In the genomic region with DNA sequence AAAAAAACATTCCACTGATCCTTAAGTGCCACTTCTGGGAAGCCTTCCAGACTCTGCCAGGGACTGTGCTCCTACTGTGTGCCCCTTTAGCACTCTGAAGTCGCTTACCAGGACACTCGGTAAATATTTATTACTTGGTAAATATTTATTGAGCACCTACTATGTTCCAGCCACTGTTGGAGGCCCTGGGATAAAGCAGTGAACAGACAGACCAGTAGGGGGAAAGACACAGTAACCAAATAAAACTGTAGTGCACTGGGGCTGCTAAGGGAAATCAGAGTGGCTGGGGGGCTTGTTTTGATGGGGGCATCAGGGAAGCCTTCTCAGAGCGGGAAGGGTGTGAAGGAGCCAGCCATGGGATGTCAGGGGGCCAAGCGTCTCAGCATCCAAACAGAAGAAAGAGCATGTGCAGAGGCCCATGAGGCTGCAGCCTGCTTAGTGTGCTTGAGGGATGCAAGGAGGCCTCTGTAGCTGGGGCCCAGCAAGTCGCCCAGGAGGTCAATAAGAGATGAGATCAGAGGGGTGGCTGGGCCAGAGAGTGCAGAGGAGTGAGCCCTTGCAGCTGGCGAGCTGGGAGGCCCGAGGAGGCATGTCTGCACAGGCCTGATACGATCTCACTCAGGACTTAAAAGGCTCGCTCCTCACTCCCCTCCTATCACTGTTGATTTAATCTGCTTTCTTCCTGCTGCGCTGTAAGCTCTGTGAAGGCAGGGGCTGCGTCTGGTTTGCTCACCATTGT, we compare ENCODE assay signal across 12 cellular contexts. TPM values are rescaled to one million over a fixed set of nuclear protein-coding genes. Genes with fewer than 3 reads are reported as not detected.
DNase-seq lines count a peak whose midpoint lies in the region; ATAC-seq and TF ChIP-seq lines count a peak whose summit lies in the region.
"Had no signal": no experiment of that assay in that cellular context is flagged by ENCODE, and none has a peak within 500 bp of the region (broad histone marks: within the 10 kb centered on the region; RNA-seq: fewer than 3 reads in every experiment).

No MANE protein-coding gene starts in this region.

- no peak overlapping the region for H4K12ac ChIP-seq in trophoblast cell (ENCODE audit: low read depth, low read length)

- H3K27me3 ChIP-seq in H7 (ENCODE audit: control insufficient read depth, insufficient read depth, low read length) (no peaks in the 10 kb centered on the region), trophoblast cell (ENCODE audit: insufficient read depth, low read length) (no peaks in the 10 kb centered on the region)
- H3K27me3 ChIP-seq: right lobe of liver had no signal

- H3K27ac Mint-ChIP-seq in naive thymus-derived CD8-positive, alpha-beta T cell: no peak overlapping the region

- peak overlapping the region; percentile 27 for H2BK5ac ChIP-seq in trophoblast cell (ENCODE audit: low read depth, low read length, poor library complexity)

- H3K27ac ChIP-seq in VCaP (peak overlapping the region; percentile 66), trophoblast cell (ENCODE audit: low read depth, low read length) (peak overlapping the region; percentile 55)
- H3K27ac ChIP-seq: right lobe of liver had no signal

- no peaks in the 10 kb centered on the region for H3K9me3 ChIP-seq in trophoblast cell (ENCODE audit: insufficient read depth, low read depth, low read length)
- H3K9me3 ChIP-seq: right lobe of liver had no signal

- no peaks in the 10 kb centered on the region for H3K36me3 ChIP-seq in H7 (replicated peaks; ENCODE audit: control insufficient read depth, insufficient read depth, low read length)
- no peaks in the 10 kb centered on the region for H3K36me3 ChIP-seq in trophoblast cell (ENCODE audit: control insufficient read depth in 1 of 2, insufficient read depth in 2 of 2, low read length in 2 of 2)
- H3K36me3 ChIP-seq: right lobe of liver had no signal

- H3K4me1 ChIP-seq in trophoblast cell (ENCODE audit: control insufficient read depth in 1 of 2, insufficient read depth in 2 of 2, low read length in 2 of 2): peaks cover 11 to 14% of the 10 kb centered on the region in 2 experiments
- H3K4me1 ChIP-seq: right lobe of liver had no signal

- no peak overlapping the region for H2AFZ ChIP-seq in trophoblast cell (ENCODE audit: insufficient read depth, low read length, poor library complexity)

- H3K27me3 Mint-ChIP-seq in naive thymus-derived CD8-positive, alpha-beta T cell: peaks cover 0 to 7% (median 0%) of the 10 kb centered on the region in 5 donors

- DNase-seq in H7 (peak; percentile 42), left cardiac atrium (peak; percentile 33), trophoblast cell (no peak), HCEC 1CT (no peak), T-helper 1 cell (no peak)
- no peak for DNase-seq in naive thymus-derived CD8-positive, alpha-beta T cell
- DNase-seq: activated CD8-positive, alpha-beta memory T cell treated with anti-CD3 and anti-CD28 coated beads for 24 hours; Calu3; NCI-H446; right lobe of liver had no signal

- POLR2A ChIA-PET in naive thymus-derived CD8-positive, alpha-beta T cell (lab: Charles Lee): no interaction called here

- peak overlapping the region; percentile 8 for H3K4me2 ChIP-seq in trophoblast cell (ENCODE audit: low read length)

- peak overlapping the region; percentile 47 for H2BK120ac ChIP-seq in trophoblast cell (ENCODE audit: insufficient read depth, low read length, poor library complexity)

- H3K4me3 ChIP-seq in H7 (ENCODE audit: insufficient read depth, low read depth, low read length) (no peak overlapping the region), trophoblast cell (ENCODE audit: low read depth, low read length) (no peak overlapping the region)
- H3K4me3 ChIP-seq: right lobe of liver had no signal

- no peak overlapping the region for H3K9ac ChIP-seq in trophoblast cell (ENCODE audit: low read length)

- H3K36me3 Mint-ChIP-seq in naive thymus-derived CD8-positive, alpha-beta T cell: peaks cover 0 to 3% (median 0%) of the 10 kb centered on the region in 3 donors

- peak overlapping the region; percentile 41 for H4K8ac ChIP-seq in trophoblast cell (ENCODE audit: low read depth, low read length)

- no CpG with 5 or more reads among the region's 11 CpGs for WGBS in trophoblast cell (ENCODE audit: extremely low coverage, insufficient coverage, insufficient read length)

- intact Hi-C loops in left cardiac atrium (cut with DNase I): no loop called here

- no peak overlapping the region for H3K4me3 Mint-ChIP-seq in naive thymus-derived CD8-positive, alpha-beta T cell

- H3K4me1 Mint-ChIP-seq in naive thymus-derived CD8-positive, alpha-beta T cell: no peaks in the 10 kb centered on the region

- peak overlapping the region; percentile 22 for H4K91ac ChIP-seq in trophoblast cell (ENCODE audit: low read depth, low read length)

- H3K18ac ChIP-seq in trophoblast cell (ENCODE audit: low read length): peak overlapping the region; percentile 56

- H3K79me2 ChIP-seq in trophoblast cell (ENCODE audit: control insufficient read depth, insufficient read depth, low read length, poor library complexity): no peaks in the 10 kb centered on the region

- no peak overlapping the region for H3K23ac ChIP-seq in trophoblast cell (ENCODE audit: low read length)

- no peak overlapping the region for H3K4ac ChIP-seq in trophoblast cell (ENCODE audit: low read depth, low read length)

- H2AK5ac ChIP-seq in trophoblast cell (ENCODE audit: low read length): no peak overlapping the region

- peaks cover 10% of the 10 kb centered on the region for H3K79me1 ChIP-seq in trophoblast cell (ENCODE audit: low read length)

- H2BK12ac ChIP-seq in trophoblast cell (ENCODE audit: low read length): peak overlapping the region; percentile 59

- ATAC-seq in left cardiac atrium (peak in 1 of 2 donors; percentile 94), GM18858 (IDR thresholded peaks at IDR 0.05; ENCODE audit: unreplicated experiment) (no peak)
- no peak for ATAC-seq in naive thymus-derived CD8-positive, alpha-beta T cell

- no peak for TF ChIP-seq CTCF in VCaP (conservative IDR thresholded peaks at IDR 0.05)

- H3K14ac ChIP-seq in trophoblast cell (ENCODE audit: low read length): peak overlapping the region; percentile 11

- H3K9me3 Mint-ChIP-seq in naive thymus-derived CD8-positive, alpha-beta T cell: peaks cover 0 to 12% (median 0%) of the 10 kb centered on the region in 9 donors

RNA-seq across cellular contexts. Expression of gene KAZN, which starts 28.6 kb away (rescaled TPM):
- total RNA-seq in H7 (2014; rRNA removed; shearing (Covaris generic)): 6.9 and 11.5 TPM in 2 replicates
- total RNA-seq in left cardiac atrium: 10 to 100 TPM; 12.6 to 15.7 TPM
- polyA plus RNA-seq in trophoblast cell (2013): 25.4 and 25.6 TPM in 2 replicates
- total RNA-seq in naive thymus-derived CD8-positive, alpha-beta T cell: under 1 TPM; 0.18 to 0.63 TPM
- polyA plus RNA-seq in naive thymus-derived CD8-positive, alpha-beta T cell: under 1 TPM in 2 of 3 donors, not detected in 1; 0.02 to 0.06 TPM

Comparison
In these comparisons a context has a peak if more than half of its experiments do, and no peak if none do; other contexts are left out.
1. DNase-seq: peak in H7 (single experiment) and left cardiac atrium (single experiment); none in trophoblast cell (0 of 2), HCEC 1CT (single experiment), T-helper 1 cell (0 of 5) and naive thymus-derived CD8-positive, alpha-beta T cell (0 of 10).